Comparison of ENCODE assay signal across 1 cellular context in genomic region chr15:40081691-40082194, GRCh38.
A peak's percentile ranks its signal among the peaks of the same experiment; 100 is the strongest.
TF ChIP-seq lines count a peak whose summit lies in the region.

No MANE protein-coding gene starts in this region.

TF ChIP-seq in K562, 482 proteins besides CTCF, POLR2A, EP300 and RAD21 (continued from another document):
- TF ChIP-seq ZBTB11 (CRISPR knock-in tag; IDR thresholded peaks at IDR 0.05): peak in 1 of 3 experiments; percentile 32; a peak in 1 of 6 replicates
- no peak for TF ChIP-seq ARID3A (IDR thresholded peaks at IDR 0.05; ENCODE audit: borderline replicate concordance, low read depth, low read length)
- TF ChIP-seq TAF9B (IDR thresholded peaks at IDR 0.05; ENCODE audit: partially characterized antibody): no peak
- no peak for TF ChIP-seq CBFA2T2 (conservative IDR thresholded peaks at IDR 0.05)
- TF ChIP-seq NR2C1 (IDR thresholded peaks at IDR 0.05): 0 out of 2 replicates have a peak, but pooled peaks have one; percentile 40
- peak; percentile 61; the same call in 1 of the 2 replicates for TF ChIP-seq NR2C1 (tag; IDR thresholded peaks at IDR 0.05)
- TF ChIP-seq, protein P1, sequence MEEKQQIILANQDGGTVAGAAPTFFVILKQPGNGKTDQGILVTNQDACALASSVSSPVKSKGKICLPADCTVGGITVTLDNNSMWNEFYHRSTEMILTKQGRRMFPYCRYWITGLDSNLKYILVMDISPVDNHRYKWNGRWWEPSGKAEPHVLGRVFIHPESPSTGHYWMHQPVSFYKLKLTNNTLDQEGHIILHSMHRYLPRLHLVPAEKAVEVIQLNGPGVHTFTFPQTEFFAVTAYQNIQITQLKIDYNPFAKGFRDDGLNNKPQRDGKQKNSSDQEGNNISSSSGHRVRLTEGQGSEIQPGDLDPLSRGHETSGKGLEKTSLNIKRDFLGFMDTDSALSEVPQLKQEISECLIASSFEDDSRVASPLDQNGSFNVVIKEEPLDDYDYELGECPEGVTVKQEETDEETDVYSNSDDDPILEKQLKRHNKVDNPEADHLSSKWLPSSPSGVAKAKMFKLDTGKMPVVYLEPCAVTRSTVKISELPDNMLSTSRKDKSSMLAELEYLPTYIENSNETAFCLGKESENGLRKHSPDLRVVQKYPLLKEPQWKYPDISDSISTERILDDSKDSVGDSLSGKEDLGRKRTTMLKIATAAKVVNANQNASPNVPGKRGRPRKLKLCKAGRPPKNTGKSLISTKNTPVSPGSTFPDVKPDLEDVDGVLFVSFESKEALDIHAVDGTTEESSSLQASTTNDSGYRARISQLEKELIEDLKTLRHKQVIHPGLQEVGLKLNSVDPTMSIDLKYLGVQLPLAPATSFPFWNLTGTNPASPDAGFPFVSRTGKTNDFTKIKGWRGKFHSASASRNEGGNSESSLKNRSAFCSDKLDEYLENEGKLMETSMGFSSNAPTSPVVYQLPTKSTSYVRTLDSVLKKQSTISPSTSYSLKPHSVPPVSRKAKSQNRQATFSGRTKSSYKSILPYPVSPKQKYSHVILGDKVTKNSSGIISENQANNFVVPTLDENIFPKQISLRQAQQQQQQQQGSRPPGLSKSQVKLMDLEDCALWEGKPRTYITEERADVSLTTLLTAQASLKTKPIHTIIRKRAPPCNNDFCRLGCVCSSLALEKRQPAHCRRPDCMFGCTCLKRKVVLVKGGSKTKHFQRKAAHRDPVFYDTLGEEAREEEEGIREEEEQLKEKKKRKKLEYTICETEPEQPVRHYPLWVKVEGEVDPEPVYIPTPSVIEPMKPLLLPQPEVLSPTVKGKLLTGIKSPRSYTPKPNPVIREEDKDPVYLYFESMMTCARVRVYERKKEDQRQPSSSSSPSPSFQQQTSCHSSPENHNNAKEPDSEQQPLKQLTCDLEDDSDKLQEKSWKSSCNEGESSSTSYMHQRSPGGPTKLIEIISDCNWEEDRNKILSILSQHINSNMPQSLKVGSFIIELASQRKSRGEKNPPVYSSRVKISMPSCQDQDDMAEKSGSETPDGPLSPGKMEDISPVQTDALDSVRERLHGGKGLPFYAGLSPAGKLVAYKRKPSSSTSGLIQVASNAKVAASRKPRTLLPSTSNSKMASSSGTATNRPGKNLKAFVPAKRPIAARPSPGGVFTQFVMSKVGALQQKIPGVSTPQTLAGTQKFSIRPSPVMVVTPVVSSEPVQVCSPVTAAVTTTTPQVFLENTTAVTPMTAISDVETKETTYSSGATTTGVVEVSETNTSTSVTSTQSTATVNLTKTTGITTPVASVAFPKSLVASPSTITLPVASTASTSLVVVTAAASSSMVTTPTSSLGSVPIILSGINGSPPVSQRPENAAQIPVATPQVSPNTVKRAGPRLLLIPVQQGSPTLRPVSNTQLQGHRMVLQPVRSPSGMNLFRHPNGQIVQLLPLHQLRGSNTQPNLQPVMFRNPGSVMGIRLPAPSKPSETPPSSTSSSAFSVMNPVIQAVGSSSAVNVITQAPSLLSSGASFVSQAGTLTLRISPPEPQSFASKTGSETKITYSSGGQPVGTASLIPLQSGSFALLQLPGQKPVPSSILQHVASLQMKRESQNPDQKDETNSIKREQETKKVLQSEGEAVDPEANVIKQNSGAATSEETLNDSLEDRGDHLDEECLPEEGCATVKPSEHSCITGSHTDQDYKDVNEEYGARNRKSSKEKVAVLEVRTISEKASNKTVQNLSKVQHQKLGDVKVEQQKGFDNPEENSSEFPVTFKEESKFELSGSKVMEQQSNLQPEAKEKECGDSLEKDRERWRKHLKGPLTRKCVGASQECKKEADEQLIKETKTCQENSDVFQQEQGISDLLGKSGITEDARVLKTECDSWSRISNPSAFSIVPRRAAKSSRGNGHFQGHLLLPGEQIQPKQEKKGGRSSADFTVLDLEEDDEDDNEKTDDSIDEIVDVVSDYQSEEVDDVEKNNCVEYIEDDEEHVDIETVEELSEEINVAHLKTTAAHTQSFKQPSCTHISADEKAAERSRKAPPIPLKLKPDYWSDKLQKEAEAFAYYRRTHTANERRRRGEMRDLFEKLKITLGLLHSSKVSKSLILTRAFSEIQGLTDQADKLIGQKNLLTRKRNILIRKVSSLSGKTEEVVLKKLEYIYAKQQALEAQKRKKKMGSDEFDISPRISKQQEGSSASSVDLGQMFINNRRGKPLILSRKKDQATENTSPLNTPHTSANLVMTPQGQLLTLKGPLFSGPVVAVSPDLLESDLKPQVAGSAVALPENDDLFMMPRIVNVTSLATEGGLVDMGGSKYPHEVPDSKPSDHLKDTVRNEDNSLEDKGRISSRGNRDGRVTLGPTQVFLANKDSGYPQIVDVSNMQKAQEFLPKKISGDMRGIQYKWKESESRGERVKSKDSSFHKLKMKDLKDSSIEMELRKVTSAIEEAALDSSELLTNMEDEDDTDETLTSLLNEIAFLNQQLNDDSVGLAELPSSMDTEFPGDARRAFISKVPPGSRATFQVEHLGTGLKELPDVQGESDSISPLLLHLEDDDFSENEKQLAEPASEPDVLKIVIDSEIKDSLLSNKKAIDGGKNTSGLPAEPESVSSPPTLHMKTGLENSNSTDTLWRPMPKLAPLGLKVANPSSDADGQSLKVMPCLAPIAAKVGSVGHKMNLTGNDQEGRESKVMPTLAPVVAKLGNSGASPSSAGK (IDR thresholded peaks at IDR 0.05): peak; percentile 58; the same call in 1 of the 2 replicates
